ENCODE assay signal across 2 cellular contexts in genomic region chr11:118911113-118911879, GRCh38.
TF ChIP-seq lines count a peak whose summit lies in the region.

No MANE protein-coding gene starts in this region.

TF ChIP-seq in K562, 482 proteins besides CTCF, POLR2A, EP300 and RAD21 (continues in another document):
- no peak for TF ChIP-seq TFAM (CRISPR knock-in tag; conservative IDR thresholded peaks at IDR 0.05)
- TF ChIP-seq KLF10 (CRISPR knock-in tag; IDR thresholded peaks at IDR 0.05), result no peak
- TF ChIP-seq NFYB (IDR thresholded peaks at IDR 0.05; ENCODE audit: extremely low read depth, insufficient read length), result no peak
- TF ChIP-seq NCOA4 (IDR thresholded peaks at IDR 0.05; ENCODE audit: partially characterized antibody), result no peak
- no peak for TF ChIP-seq HES1 (IDR thresholded peaks at IDR 0.05; ENCODE audit: low read depth)
- TF ChIP-seq SMAD2 (IDR thresholded peaks at IDR 0.05; ENCODE audit: low read depth, low read length), result no peak
- TF ChIP-seq ZBTB33 (CRISPR knock-in tag; IDR thresholded peaks at IDR 0.05), result 0 out of 2 replicates have a peak, but pooled peaks have one; percentile 15
- 0 out of 2 replicates have a peak, but pooled peaks have one; percentile 2 for TF ChIP-seq NCOA1 (IDR thresholded peaks at IDR 0.05; ENCODE audit: low read depth)
- no peak for TF ChIP-seq GATA2 (CRISPR knock-in tag; IDR thresholded peaks at IDR 0.05)
- TF ChIP-seq AFF4 (CRISPR knock-in tag; IDR thresholded peaks at IDR 0.05), result no peak
- TF ChIP-seq YY1 (IDR thresholded peaks at IDR 0.05; ENCODE audit: borderline replicate concordance in 1 of 3, control insufficient read depth in 1 of 3, extremely low read depth in 1 of 3, insufficient read depth in 3 of 3, insufficient read length in 1 of 3, insufficient replicate concordance in 2 of 3, low read depth in 1 of 3, low read length in 2 of 3), result peak in 1 of 3 experiments; percentile 42
- TF ChIP-seq ZNF395 (CRISPR knock-in tag; IDR thresholded peaks at IDR 0.05), result 0 out of 2 replicates have a peak, but pooled peaks have one; percentile 15
- TF ChIP-seq ERF (CRISPR knock-in tag; IDR thresholded peaks at IDR 0.05), result no peak
- no peak for TF ChIP-seq CBX3 (IDR thresholded peaks at IDR 0.05; ENCODE audit: borderline replicate concordance in 1 of 2, low read length in 2 of 2)
- TF ChIP-seq BCL6 (CRISPR knock-in tag; IDR thresholded peaks at IDR 0.05), result no peak

TF ChIP-seq in liver, 16 proteins besides CTCF, POLR2A, EP300 and RAD21:
- TF ChIP-seq HNF4A (conservative IDR thresholded peaks at IDR 0.05) (peak; percentile 49 to 55), SP1 (IDR thresholded peaks at IDR 0.05) (peak; percentile 37), HNF4G (IDR thresholded peaks at IDR 0.05) (peak; percentile 64), ZBTB33 (IDR thresholded peaks at IDR 0.05) (no peak), RXRA (IDR thresholded peaks at IDR 0.05) (peak; percentile 19 to 29)
